ENCODE assay signal across 15 cellular contexts in the genomic region with DNA sequence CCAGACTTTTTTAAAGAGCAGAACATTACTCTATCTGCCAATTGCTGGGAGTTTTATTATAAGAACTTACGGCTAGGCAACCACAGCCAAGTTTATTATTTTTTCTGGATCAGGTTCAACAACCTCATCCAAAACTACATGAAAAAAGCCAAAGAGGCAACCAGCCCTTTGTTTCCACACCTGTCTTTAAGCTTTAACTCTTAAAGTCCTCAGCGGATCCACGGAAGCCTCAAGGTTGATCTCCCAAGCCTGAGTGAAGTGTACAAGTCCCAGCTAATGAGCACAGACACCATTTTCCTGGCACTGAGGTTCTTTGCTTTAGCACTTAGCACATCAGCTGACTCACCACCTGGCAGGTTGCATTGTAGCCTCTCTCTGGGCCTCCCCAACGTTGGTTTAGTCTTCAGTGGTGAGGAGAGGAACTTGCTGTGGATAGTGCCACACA.
DNase-seq lines count a peak whose midpoint lies in the region; ATAC-seq and TF ChIP-seq lines count a peak whose summit lies in the region.
"Had no signal": no experiment of that assay in that cellular context is flagged by ENCODE, and none has a peak within 500 bp of the region (broad histone marks: within the 10 kb centered on the region; RNA-seq: fewer than 3 reads in every experiment).

No MANE protein-coding gene starts in this region.

- TF ChIP-seq CTCF in epithelial cell of esophagus (IDR thresholded peaks at IDR 0.05; ENCODE audit: insufficient read depth, low read depth, low read length, missing control alignments) (no peak), mesothelial cell of epicardium (IDR thresholded peaks at IDR 0.05; ENCODE audit: unreplicated experiment) (no peak)

- no peak overlapping the region for H3K4me3 ChIP-seq in epithelial cell of esophagus (ENCODE audit: low read length)
- H3K4me3 ChIP-seq: neural progenitor cell had no signal

- peaks cover 54% of the 10 kb centered on the region for H3K36me3 Mint-ChIP-seq in natural killer cell treated with Interleukin-12 subunit alpha and Interleukin-12 subunit beta and Interleukin-15 and Interleukin-18, amount 100 ng/mL, for 72 hours
- peaks cover 13% of the 10 kb centered on the region for H3K36me3 Mint-ChIP-seq in mesothelial cell of epicardium

- H3K4me3 Mint-ChIP-seq in natural killer cell treated with Interleukin-12 subunit alpha and Interleukin-12 subunit beta and Interleukin-15 and Interleukin-18, amount 100 ng/mL, for 72 hours: peak overlapping the region; percentile 62
- no peak overlapping the region for H3K4me3 Mint-ChIP-seq in mesothelial cell of epicardium
- H3K4me3 Mint-ChIP-seq: neural progenitor cell had no signal

- H3K4me1 Mint-ChIP-seq in natural killer cell treated with Interleukin-12 subunit alpha and Interleukin-12 subunit beta and Interleukin-15 and Interleukin-18, amount 100 ng/mL, for 72 hours (ENCODE audit: low read depth in 2 of 2): peaks cover 61 to 66% of the 10 kb centered on the region in 2 donors
- peaks cover 27% of the 10 kb centered on the region for H3K4me1 Mint-ChIP-seq in mesothelial cell of epicardium

- peaks cover 13% of the 10 kb centered on the region for H3K9me3 Mint-ChIP-seq in natural killer cell treated with Interleukin-12 subunit alpha and Interleukin-12 subunit beta and Interleukin-15 and Interleukin-18, amount 100 ng/mL, for 72 hours
- peaks cover 30% of the 10 kb centered on the region for H3K9me3 Mint-ChIP-seq in mesothelial cell of epicardium

- peak; percentile 88 for ATAC-seq in natural killer cell treated with Interleukin-12 subunit alpha and Interleukin-12 subunit beta and Interleukin-15 and Interleukin-18, amount 100 ng/mL, for 72 hours
- no peak for ATAC-seq in GM21360 (IDR thresholded peaks at IDR 0.05; ENCODE audit: unreplicated experiment)

- peak; percentile 5 for DNase-seq in COR-L47 (lab: John Stamatoyannopoulos, UW)
- peak; percentile 85 for DNase-seq in NCI-H2196 (lab: John Stamatoyannopoulos, UW; ENCODE audit: unreplicated experiment)
- DNase-seq in epithelial cell of esophagus (ENCODE audit: low read depth): peak; percentile 73
- DNase-seq in natural killer cell treated with Interleukin-12 subunit alpha and Interleukin-12 subunit beta and Interleukin-15 and Interleukin-18, amount 100 ng/mL, for 72 hours (ENCODE audit: low spot score): peak; percentile 73
- DNase-seq in mesothelial cell of epicardium (ENCODE audit: low spot score in 2 of 2, unreplicated experiment in 2 of 2): no peak
- DNase-seq in NCI-H748 (lab: John Stamatoyannopoulos, UW; ENCODE audit: unreplicated experiment): no peak
- no peak for DNase-seq in stimulated activated CD4-positive, alpha-beta T cell treated with anti-CD3 and anti-CD28 coated beads, Interleukin-4, amount 100 ng/mL, for 24 hours
- DNase-seq: activated CD4-positive, alpha-beta T cell treated with anti-CD3 and anti-CD28 coated beads for 48 hours; amniotic stem cell; C1 segment of cervical spinal cord; hippocampal formation; NCI-H1048; SHP77 had no signal

- peak overlapping the region; percentile 86 to 88 for H3K27ac Mint-ChIP-seq in natural killer cell treated with Interleukin-12 subunit alpha and Interleukin-12 subunit beta and Interleukin-15 and Interleukin-18, amount 100 ng/mL, for 72 hours
- no peak overlapping the region for H3K27ac Mint-ChIP-seq in mesothelial cell of epicardium
- H3K27ac Mint-ChIP-seq: neural progenitor cell had no signal

- no peaks in the 10 kb centered on the region for H3K27me3 Mint-ChIP-seq in natural killer cell treated with Interleukin-12 subunit alpha and Interleukin-12 subunit beta and Interleukin-15 and Interleukin-18, amount 100 ng/mL, for 72 hours
- H3K27me3 Mint-ChIP-seq in mesothelial cell of epicardium (ENCODE audit: low read depth): no peaks in the 10 kb centered on the region

Comparison
In these comparisons a context has a peak if more than half of its experiments do, and no peak if none do; other contexts are left out.
1. DNase-seq: peak in COR-L47 (single experiment), NCI-H2196 (single experiment), epithelial cell of esophagus (single experiment) and natural killer cell treated with Interleukin-12 subunit alpha and Interleukin-12 subunit beta and Interleukin-15 and Interleukin-18, amount 100 ng/mL, for 72 hours (single experiment); none in mesothelial cell of epicardium (0 of 2), NCI-H748 (single experiment) and stimulated activated CD4-positive, alpha-beta T cell treated with anti-CD3 and anti-CD28 coated beads, Interleukin-4, amount 100 ng/mL, for 24 hours (single experiment).